ENCODE assay signal across 11 cellular contexts in the genomic region with DNA sequence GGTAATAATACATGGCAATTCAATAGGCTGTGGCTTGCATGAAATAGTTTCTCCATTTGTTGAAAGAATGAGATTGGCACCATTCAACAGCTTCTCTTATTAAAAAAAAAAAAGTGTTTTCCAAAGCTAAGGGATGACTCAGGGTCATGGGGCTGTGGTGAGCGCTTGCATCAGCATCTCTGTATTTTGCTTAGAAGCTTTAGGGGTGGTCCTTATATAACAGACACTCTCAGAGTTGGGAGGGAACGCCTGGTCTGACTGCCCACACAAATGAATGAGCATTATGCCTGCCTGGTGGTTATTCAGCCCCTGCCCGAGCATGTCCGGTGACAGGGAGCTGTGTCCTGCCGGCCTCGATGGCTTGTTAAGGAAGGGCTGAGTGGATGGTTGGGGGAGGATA.
DNase-seq lines count a peak whose midpoint lies in the region; ATAC-seq and TF ChIP-seq lines count a peak whose summit lies in the region.
"Had no signal": no experiment of that assay in that cellular context is flagged by ENCODE, and none has a peak within 500 bp of the region (broad histone marks: within the 10 kb centered on the region; RNA-seq: fewer than 3 reads in every experiment).

No MANE protein-coding gene starts in this region.

- no peak for DNase-seq in left ventricle myocardium superior
- DNase-seq in Right ventricle myocardium superior, result no peak
- peak; percentile 43 for DNase-seq in amniotic stem cell (lab: John Stamatoyannopoulos, UW)
- DNase-seq in lower leg skin (ENCODE audit: low spot score in 2 of 2), result peak; percentile 86 to 95
- DNase-seq in NCI-H524 (lab: John Stamatoyannopoulos, UW), result no peak
- DNase-seq in NCI-H1930 (lab: John Stamatoyannopoulos, UW), result no peak
- DNase-seq in GDM1 (lab: John Stamatoyannopoulos, UW), result no peak
- DNase-seq: CD4-positive, CD25-positive, alpha-beta regulatory T cell; T-cell had no signal

- peak; percentile 60 for ATAC-seq in left ventricle myocardium superior
- ATAC-seq in Right ventricle myocardium superior (ENCODE audit: poor library complexity), result no peak
- no peak for ATAC-seq in HG02623 (IDR thresholded peaks at IDR 0.05; ENCODE audit: unreplicated experiment)
- ATAC-seq: T-cell had no signal

- TF ChIP-seq POLR2A in lower leg skin (IDR thresholded peaks at IDR 0.05), result no peak

- no peak overlapping the region for H3K4me3 ChIP-seq in lower leg skin (ENCODE audit: low read depth, poor library complexity, severe bottlenecking)
- H3K4me3 ChIP-seq: adrenal gland had no signal

- 30 to 45% methylated on average over 6 of the region's 6 CpGs for WGBS in lower leg skin, 2 donors

- intact Hi-C loops in left ventricle myocardium superior (cut with micrococcal nuclease), result no loop called here
- intact Hi-C loops in Right ventricle myocardium superior (cut with DNase I), result no loop called here
- intact Hi-C loops in lower leg skin (cut with DNase I; ENCODE audit: low total_unique reads), result no loop called here

- TF ChIP-seq CTCF in lower leg skin (IDR thresholded peaks at IDR 0.05), result no peak

Comparison
In these comparisons a context has a peak if more than half of its experiments do, and no peak if none do; other contexts are left out.
1. DNase-seq: peak in amniotic stem cell (single experiment) and lower leg skin (2 of 2); none in left ventricle myocardium superior (single experiment), Right ventricle myocardium superior (single experiment), NCI-H524 (0 of 2), NCI-H1930 (0 of 2) and GDM1 (single experiment).